8 cellular contexts compared by ENCODE assay signal in the genomic region with DNA sequence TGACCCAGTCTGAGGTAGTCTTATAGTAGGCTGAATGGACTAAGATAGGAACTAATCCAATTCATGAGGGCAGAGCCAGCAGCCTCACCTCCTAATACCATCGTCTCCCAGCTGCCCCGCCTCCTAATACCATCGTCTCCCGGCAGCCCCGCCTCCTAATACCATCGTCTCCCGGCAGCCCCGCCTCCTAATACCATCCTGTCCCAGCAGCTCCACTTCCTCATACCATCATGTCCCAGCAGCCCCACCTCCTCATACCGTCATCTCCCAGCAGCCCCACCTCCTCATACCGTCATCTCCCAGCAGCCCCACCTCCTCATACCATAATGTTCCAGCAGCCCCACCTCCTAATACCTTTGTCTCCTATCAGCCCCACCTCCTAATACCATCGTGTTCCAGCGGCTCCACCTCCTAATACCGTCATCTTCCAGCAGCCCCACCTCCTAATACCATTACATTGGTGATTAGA. TPM values are rescaled to one million over a fixed set of nuclear protein-coding genes. Genes with fewer than 3 reads are reported as not detected.
DNase-seq lines count a peak whose midpoint lies in the region; ATAC-seq and TF ChIP-seq lines count a peak whose summit lies in the region.

No MANE protein-coding gene starts in this region.

- DNase-seq in NCI-H2227 treated with DMSO at 0.1 percent for 48 hours (lab: John Stamatoyannopoulos, UW) (peak; percentile 77), activated T-cell treated with anti-CD3 and anti-CD28 coated beads for 1 hour (ENCODE audit: low read depth) (peak; percentile 50), fibroblast of villous mesenchyme (ENCODE audit: low read depth) (peak; percentile 72), psoas muscle (peak; percentile 68 to 72), GM19240 (ENCODE audit: insufficient read length, low spot score) (no peak), NCI-H1436 treated with DMSO at 0.1 percent for 48 hours (lab: John Stamatoyannopoulos, UW) (no peak)

- H3K9me3 ChIP-seq in psoas muscle = no peaks in the 10 kb centered on the region

- peaks cover 20% of the 10 kb centered on the region for H3K4me1 ChIP-seq in psoas muscle

- no peaks in the 10 kb centered on the region for H3K36me3 ChIP-seq in psoas muscle (ENCODE audit: insufficient read depth in 1 of 2, low read depth in 1 of 2)

- no peaks in the 10 kb centered on the region for H3K27me3 ChIP-seq in psoas muscle (ENCODE audit: insufficient read depth in 3 of 3, low read length in 2 of 3)

- WGBS in psoas muscle, 3 donors = 42 to 47% (median 47%) methylated on average over 12 to 13 of the region's 13 CpGs

- ATAC-seq in GM19455 (IDR thresholded peaks at IDR 0.05; ENCODE audit: unreplicated experiment) (peak; percentile 54), psoas muscle (peak in 2 of 4 donors; percentile 19 to 28), GM21576 (IDR thresholded peaks at IDR 0.05; ENCODE audit: unreplicated experiment) (no peak)

- H3K27ac ChIP-seq in psoas muscle = no peak overlapping the region

- H3K4me3 ChIP-seq in fibroblast of villous mesenchyme (ENCODE audit: low read depth, low read length) (peak overlapping the region; percentile 29), psoas muscle (peak overlapping the region; percentile 12)

- TF ChIP-seq CTCF in fibroblast of villous mesenchyme (IDR thresholded peaks at IDR 0.05; ENCODE audit: insufficient read depth, low read depth, low read length) (no peak), psoas muscle (IDR thresholded peaks at IDR 0.05) (no peak)

- intact Hi-C loops in psoas muscle (cut with DNase I) = no loop called here

RNA-seq across cellular contexts. Expression of a gene that starts 2.5 kb away (rescaled TPM):
- 44.1 and 51.0 TPM in 2 replicates for total RNA-seq in fibroblast of villous mesenchyme
- 10 to 100 TPM; 23.2 to 34.2 (median 27.1) TPM for total RNA-seq in psoas muscle
- polyA plus RNA-seq in psoas muscle = 10 to 100 TPM; 23.6 to 43.5 (median 23.8) TPM

RNA-seq across cellular contexts. Expression of a gene that starts 34.9 kb away (rescaled TPM):
- total RNA-seq in fibroblast of villous mesenchyme = 7.4 and 10.8 TPM in 2 replicates
- 10 to 100 TPM in 1 of 4 donors, 1 to 10 TPM in 3; 6.6 to 10.8 (median 9.4) TPM for total RNA-seq in psoas muscle
- polyA plus RNA-seq in psoas muscle = 1 to 10 TPM; 5.8 to 9.2 (median 6.7) TPM

Comparison
In these comparisons a context has a peak if more than half of its experiments do, and no peak if none do; other contexts are left out.
1. DNase-seq: peak in NCI-H2227 treated with DMSO at 0.1 percent for 48 hours (single experiment), activated T-cell treated with anti-CD3 and anti-CD28 coated beads for 1 hour (single experiment), fibroblast of villous mesenchyme (single experiment) and psoas muscle (2 of 2); none in GM19240 (single experiment) and NCI-H1436 treated with DMSO at 0.1 percent for 48 hours (single experiment).